Comparison of ENCODE assay signal across 1 cellular context in genomic region chr17:74738051-74738996, GRCh38.
TF ChIP-seq lines count a peak whose summit lies in the region.

No MANE protein-coding gene starts in this region.

TF ChIP-seq in HepG2, 621 proteins besides CTCF, POLR2A, EP300 and RAD21 (continues in another document):
- peak; percentile 26; the same call in 1 of the 2 replicates for TF ChIP-seq HNF4G (IDR thresholded peaks at IDR 0.05; ENCODE audit: borderline replicate concordance, low read depth, low read length)
- no peak; the same call in 1 of the 2 replicates for TF ChIP-seq HNF4G (CRISPR knock-in tag; IDR thresholded peaks at IDR 0.05; ENCODE audit: borderline replicate concordance, low read depth)
- TF ChIP-seq ZSCAN29 (CRISPR knock-in tag; conservative IDR thresholded peaks at IDR 0.05) = no peak
- peak; percentile 16; the same call in 1 of the 2 replicates for TF ChIP-seq FOXC1 (CRISPR knock-in tag; IDR thresholded peaks at IDR 0.05; ENCODE audit: borderline replicate concordance)
- TF ChIP-seq ZNF350 (CRISPR knock-in tag; IDR thresholded peaks at IDR 0.05; ENCODE audit: borderline replicate concordance, low read depth) = peak; percentile 83
- TF ChIP-seq ZNF552 (CRISPR knock-in tag; IDR thresholded peaks at IDR 0.05; ENCODE audit: borderline replicate concordance) = 0 out of 2 replicates have a peak, but pooled peaks have one; percentile 17
- peak; percentile 62; the same call in 1 of the 2 replicates for TF ChIP-seq RCOR2 (CRISPR knock-in tag; IDR thresholded peaks at IDR 0.05)
- TF ChIP-seq GABPB1 (CRISPR knock-in tag; IDR thresholded peaks at IDR 0.05) = peak; percentile 69
- TF ChIP-seq THRA (CRISPR knock-in tag; IDR thresholded peaks at IDR 0.05; ENCODE audit: borderline replicate concordance) = peak; percentile 79
- peak; percentile 62; the same call in 1 of the 2 replicates for TF ChIP-seq RXRB (CRISPR knock-in tag; IDR thresholded peaks at IDR 0.05; ENCODE audit: borderline replicate concordance)
- 0 out of 2 replicates have a peak, but pooled peaks have one; percentile 36 for TF ChIP-seq RFX3 (CRISPR knock-in tag; IDR thresholded peaks at IDR 0.05)
- peak; percentile 89 for TF ChIP-seq PRDM10 (CRISPR knock-in tag; IDR thresholded peaks at IDR 0.05; ENCODE audit: low read depth)
- peak; percentile 56; the same call in 1 of the 2 replicates for TF ChIP-seq RERE (CRISPR knock-in tag; IDR thresholded peaks at IDR 0.05; ENCODE audit: low read depth)
- TF ChIP-seq SP5 (CRISPR knock-in tag; IDR thresholded peaks at IDR 0.05; ENCODE audit: borderline replicate concordance, low read depth) = peak; percentile 92
- TF ChIP-seq FOXA1 (IDR thresholded peaks at IDR 0.05) = no peak
- TF ChIP-seq FOXA1 (CRISPR knock-in tag; IDR thresholded peaks at IDR 0.05) = peak; percentile 97
- peak; percentile 73; the same call in 1 of the 2 replicates for TF ChIP-seq NR2F2 (IDR thresholded peaks at IDR 0.05; ENCODE audit: borderline replicate concordance, low read depth)
- no peak for TF ChIP-seq SP1 (IDR thresholded peaks at IDR 0.05)
- 0 out of 2 replicates have a peak, but pooled peaks have one; percentile 14 for TF ChIP-seq SP1 (CRISPR knock-in tag; IDR thresholded peaks at IDR 0.05)
- no peak for TF ChIP-seq HMGA1 (CRISPR knock-in tag; conservative IDR thresholded peaks at IDR 0.05)
- peak; percentile 93 for TF ChIP-seq HDAC2 (CRISPR knock-in tag; IDR thresholded peaks at IDR 0.05)
- 0 out of 2 replicates have a peak, but pooled peaks have one; percentile 49 for TF ChIP-seq ARNTL (CRISPR knock-in tag; IDR thresholded peaks at IDR 0.05)
- 0 out of 2 replicates have a peak, but pooled peaks have one; percentile 5 for TF ChIP-seq ZNF691 (CRISPR knock-in tag; IDR thresholded peaks at IDR 0.05; ENCODE audit: borderline replicate concordance, low read depth)
- TF ChIP-seq ZBTB25 (CRISPR knock-in tag; IDR thresholded peaks at IDR 0.05) = peak; percentile 62; the same call in 1 of the 2 replicates
- no peak for TF ChIP-seq ZNF235 (CRISPR knock-in tag; IDR thresholded peaks at IDR 0.05; ENCODE audit: borderline replicate concordance)
- no peak for TF ChIP-seq RELA (CRISPR knock-in tag; IDR thresholded peaks at IDR 0.05)
- TF ChIP-seq ZNF333 (CRISPR knock-in tag; IDR thresholded peaks at IDR 0.05; ENCODE audit: borderline replicate concordance) = 0 out of 2 replicates have a peak, but pooled peaks have one; percentile 37
- peak; percentile 95 for TF ChIP-seq FOXA3 (CRISPR knock-in tag; IDR thresholded peaks at IDR 0.05)
- TF ChIP-seq ZSCAN31 (CRISPR knock-in tag; IDR thresholded peaks at IDR 0.05; ENCODE audit: low read depth) = peak; percentile 34; the same call in 1 of the 2 replicates
- peak; percentile 34; the same call in 1 of the 2 replicates for TF ChIP-seq ZNF12 (CRISPR knock-in tag; IDR thresholded peaks at IDR 0.05)
- peak; percentile 54; the same call in 1 of the 2 replicates for TF ChIP-seq ZNF580 (CRISPR knock-in tag; IDR thresholded peaks at IDR 0.05; ENCODE audit: borderline replicate concordance, low read depth)
- TF ChIP-seq PHF8 (CRISPR knock-in tag; IDR thresholded peaks at IDR 0.05) = peak; percentile 54
- peak; percentile 61; the same call in 1 of the 2 replicates for TF ChIP-seq FOXJ3 (CRISPR knock-in tag; IDR thresholded peaks at IDR 0.05; ENCODE audit: borderline replicate concordance)
- TF ChIP-seq FOXP4 (CRISPR knock-in tag; IDR thresholded peaks at IDR 0.05) = peak; percentile 91
- TF ChIP-seq ZNF205 (CRISPR knock-in tag; IDR thresholded peaks at IDR 0.05) = peak; percentile 85; the same call in 1 of the 2 replicates
- peak; percentile 50; the same call in 1 of the 2 replicates for TF ChIP-seq MXD1 (CRISPR knock-in tag; IDR thresholded peaks at IDR 0.05)
- peak; percentile 73; the same call in 1 of the 2 replicates for TF ChIP-seq ZNF430 (CRISPR knock-in tag; IDR thresholded peaks at IDR 0.05)
- TF ChIP-seq ADNP (CRISPR knock-in tag; IDR thresholded peaks at IDR 0.05) = no peak
- TF ChIP-seq IRF9 (CRISPR knock-in tag; IDR thresholded peaks at IDR 0.05; ENCODE audit: borderline replicate concordance) = peak; percentile 32; the same call in 1 of the 2 replicates
- no peak for TF ChIP-seq KDM5A (IDR thresholded peaks at IDR 0.05; ENCODE audit: borderline replicate concordance, low read length)
- TF ChIP-seq ZNF775 (CRISPR knock-in tag; IDR thresholded peaks at IDR 0.05; ENCODE audit: borderline replicate concordance) = no peak
- TF ChIP-seq ZIK1 (CRISPR knock-in tag; IDR thresholded peaks at IDR 0.05; ENCODE audit: borderline replicate concordance, low read depth) = 0 out of 2 replicates have a peak, but pooled peaks have one; percentile 10
- TF ChIP-seq ELF1 (CRISPR knock-in tag; IDR thresholded peaks at IDR 0.05) = 0 out of 2 replicates have a peak, but pooled peaks have one; percentile 14
- TF ChIP-seq ZNF451 (CRISPR knock-in tag; IDR thresholded peaks at IDR 0.05) = no peak
